ENCODE assay signal across 20 cellular contexts in the genomic region with DNA sequence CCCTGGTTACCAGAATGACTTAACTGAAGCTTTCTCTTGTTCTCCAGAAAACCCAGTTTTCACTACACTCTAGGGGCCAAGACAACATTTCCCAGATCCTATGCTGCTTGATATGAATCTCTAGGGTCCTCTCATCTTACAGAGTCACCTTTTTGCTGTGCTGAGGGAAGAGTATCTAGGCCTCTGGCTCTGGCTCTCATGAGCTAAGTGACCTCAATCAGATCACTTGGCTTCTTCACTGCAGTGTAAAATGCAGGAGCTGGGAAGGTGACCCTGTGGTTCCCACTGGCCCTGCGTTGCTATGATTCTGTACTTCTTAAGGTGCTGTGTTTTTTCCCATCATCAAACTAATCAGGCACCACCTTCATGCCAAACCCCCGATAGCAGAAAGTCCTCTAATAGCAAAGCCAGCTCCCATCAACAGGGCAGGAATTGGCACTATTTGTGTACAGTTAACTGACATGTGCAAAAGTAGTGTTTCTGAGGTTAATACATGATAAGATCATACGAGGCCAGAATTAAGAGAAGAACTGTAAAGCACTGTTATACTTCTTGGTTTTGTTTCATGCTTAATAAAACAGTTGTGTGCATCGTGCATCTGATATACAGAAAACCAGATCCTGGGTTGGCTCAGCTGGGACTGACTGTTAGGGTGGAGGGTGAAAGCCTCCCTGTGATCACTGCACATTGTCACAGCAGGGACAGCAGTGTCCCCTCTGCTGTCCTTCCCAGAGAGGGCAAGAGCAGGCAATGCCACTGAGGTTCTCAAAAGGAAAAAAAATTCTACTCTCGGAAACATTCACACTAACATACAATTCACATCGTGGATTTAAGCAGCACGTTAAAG. TPM values are rescaled to one million over a fixed set of nuclear protein-coding genes. Genes with fewer than 3 reads are reported as not detected.
DNase-seq lines count a peak whose midpoint lies in the region; ATAC-seq and TF ChIP-seq lines count a peak whose summit lies in the region.
"Had no signal": no experiment of that assay in that cellular context is flagged by ENCODE, and none has a peak within 500 bp of the region (broad histone marks: within the 10 kb centered on the region; RNA-seq: fewer than 3 reads in every experiment).

No MANE protein-coding gene starts in this region.

- H3K27ac ChIP-seq in right atrium auricular region, result peak overlapping the region; percentile 47 to 65
- peak overlapping the region in 3 of 4 donors; percentile 4 to 11 (median 6) for H3K27ac ChIP-seq in transverse colon
- H3K27ac ChIP-seq in hepatocyte, result no peak overlapping the region
- H3K27ac ChIP-seq: SK-N-MC had no signal

- in situ Hi-C loops in transverse colon (cut with MboI; ENCODE audit: low pct_ligation_motif_present in 1 of 4, low pct_unique_long_range_greater_than_20kb in 1 of 4, low sequenced_read_pairs in 3 of 4), result no loop called here

- H3K4me1 ChIP-seq in right atrium auricular region (peaks cover 0 to 16% of the 10 kb centered on the region in 2 donors), transverse colon (peaks cover 0 to 14% (median 0%) of the 10 kb centered on the region in 4 donors), hepatocyte (ENCODE audit: insufficient read depth) (no peaks in the 10 kb centered on the region)

- no peak overlapping the region for H3K4me3 Mint-ChIP-seq in activated T-helper 17 cell treated with anti-CD3 and anti-CD28 coated beads, Interleukin-2, amount 50 U/mL, for 72 hours
- H3K4me3 Mint-ChIP-seq: CD14-positive monocyte had no signal

- H3K4me3 ChIP-seq in right atrium auricular region (no peak overlapping the region), transverse colon (no peak overlapping the region), hepatocyte (no peak overlapping the region)
- H3K4me3 ChIP-seq: SK-N-MC had no signal

- no peak for TF ChIP-seq CTCF in right atrium auricular region (IDR thresholded peaks at IDR 0.05)
- no peak for TF ChIP-seq CTCF in transverse colon (IDR thresholded peaks at IDR 0.05)
- TF ChIP-seq CTCF in hepatocyte (IDR thresholded peaks at IDR 0.05; ENCODE audit: poor library complexity), result no peak

- H2AFZ ChIP-seq in hepatocyte, result no peak overlapping the region

- H3K79me2 ChIP-seq in hepatocyte, result peaks cover 94% of the 10 kb centered on the region

- H3K36me3 ChIP-seq in right atrium auricular region (no peaks in the 10 kb centered on the region), transverse colon (no peaks in the 10 kb centered on the region), hepatocyte (replicated peaks; ENCODE audit: insufficient read depth, low read depth) (no peaks in the 10 kb centered on the region)

- peaks cover 30% of the 10 kb centered on the region for H4K20me1 ChIP-seq in hepatocyte (ENCODE audit: insufficient read depth, poor library complexity, severe bottlenecking)

- H3K9me2 ChIP-seq in hepatocyte (replicated peaks; ENCODE audit: insufficient read depth), result no peaks in the 10 kb centered on the region

- no peaks in the 10 kb centered on the region for H3K27me3 ChIP-seq in right atrium auricular region
- H3K27me3 ChIP-seq in transverse colon, result no peaks in the 10 kb centered on the region
- H3K27me3 ChIP-seq in hepatocyte, result no peaks in the 10 kb centered on the region

- no peak overlapping the region for H3K4me2 ChIP-seq in hepatocyte

- 81% methylated on average over 4 to 7 of the region's 7 CpGs for WGBS in transverse colon (ENCODE audit: low coverage in 1 of 2), 2 donors
- WGBS in hepatocyte (ENCODE audit: low lambda C conversion rate, missing lambda C conversion rate), result 82% methylated on average over 7 of the region's 7 CpGs

- H3K27me3 Mint-ChIP-seq in activated T-helper 17 cell treated with anti-CD3 and anti-CD28 coated beads, Interleukin-2, amount 50 U/mL, for 72 hours, result peaks cover 11% of the 10 kb centered on the region

- DNase-seq in NCI-H345 (lab: John Stamatoyannopoulos, UW) (peak; percentile 30), NCI-H345 treated with DMSO at 0.1 percent for 48 hours (lab: John Stamatoyannopoulos, UW; ENCODE audit: unreplicated experiment) (no peak), Right ventricle myocardium superior (no peak), right atrium auricular region (ENCODE audit: low spot score) (no peak), transverse colon (no peak), hepatocyte (ENCODE audit: low spot score) (no peak), SHP77 treated with DMSO at 0.1 percent for 48 hours (lab: John Stamatoyannopoulos, UW) (no peak)
- DNase-seq: AML-193, H7, KBM-7, MM.1S, NCI-H1048, NCI-H1417 treated with DMSO at 0.1 percent for 48 hours, NCI-H187, NCI-H226, NCI-H526, OCI-M1 had no signal

- H3K4me1 Mint-ChIP-seq in activated T-helper 17 cell treated with anti-CD3 and anti-CD28 coated beads, Interleukin-2, amount 50 U/mL, for 72 hours, result no peaks in the 10 kb centered on the region

- H3K27ac Mint-ChIP-seq in activated T-helper 17 cell treated with anti-CD3 and anti-CD28 coated beads, Interleukin-2, amount 50 U/mL, for 72 hours, result no peak overlapping the region

- intact Hi-C loops in Right ventricle myocardium superior (cut with DNase I), result no loop called here
- intact Hi-C loops in transverse colon (cut with DNase I; ENCODE audit: low total_unique reads), result no loop called here

- no peaks in the 10 kb centered on the region for H3K9me3 ChIP-seq in right atrium auricular region
- H3K9me3 ChIP-seq in transverse colon, result no peaks in the 10 kb centered on the region
- no peaks in the 10 kb centered on the region for H3K9me3 ChIP-seq in hepatocyte (ENCODE audit: low read depth)

- TF ChIP-seq EP300 in transverse colon (IDR thresholded peaks at IDR 0.05; ENCODE audit: low read depth), result no peak

- TF ChIP-seq POLR2A in transverse colon (IDR thresholded peaks at IDR 0.05), result no peak

- H3K9me3 Mint-ChIP-seq in activated T-helper 17 cell treated with anti-CD3 and anti-CD28 coated beads, Interleukin-2, amount 50 U/mL, for 72 hours, result peaks cover 3% of the 10 kb centered on the region

- peak; percentile 90 for ATAC-seq in Right ventricle myocardium superior (ENCODE audit: poor library complexity)
- ATAC-seq in activated T-helper 17 cell treated with anti-CD3 and anti-CD28 coated beads, Interleukin-2, amount 50 U/mL, for 72 hours (replicated peaks), result no peak

- no peaks in the 10 kb centered on the region for H3K36me3 Mint-ChIP-seq in activated T-helper 17 cell treated with anti-CD3 and anti-CD28 coated beads, Interleukin-2, amount 50 U/mL, for 72 hours (ENCODE audit: low read depth)
- H3K36me3 Mint-ChIP-seq: CD14-positive monocyte had no signal

RNA-seq across cellular contexts. Expression of a gene that starts 46.7 kb away (rescaled TPM):
- total RNA-seq in Right ventricle myocardium superior (19.7 TPM), right atrium auricular region (10 to 100 TPM; 11.5 to 16.8 TPM), transverse colon (10 to 100 TPM in 3 of 4 donors, 1 to 10 TPM in 1; 4.0 to 27.3 (median 16.9) TPM), hepatocyte (21.8 and 23.9 TPM in 2 replicates)
- 22.4 and 27.4 TPM in 2 replicates for polyA plus RNA-seq in hepatocyte
- total RNA-seq in activated T-helper 17 cell treated with anti-CD3 and anti-CD28 coated beads, Interleukin-2, amount 50 U/mL, for 72 hours, result 1 to 10 TPM in 1 of 2 donors, not detected in 1; 1.5 TPM
- polyA plus RNA-seq: CD14-positive monocyte had no signal
